Comparison of ENCODE assay signal across 1 cellular context in genomic region chr2:68245672-68246071, GRCh38.
TF ChIP-seq lines count a peak whose summit lies in the region.

No MANE protein-coding gene starts in this region.

TF ChIP-seq in GM12878, 131 proteins besides CTCF, POLR2A, EP300 and RAD21:
- TF ChIP-seq, protein P1, sequence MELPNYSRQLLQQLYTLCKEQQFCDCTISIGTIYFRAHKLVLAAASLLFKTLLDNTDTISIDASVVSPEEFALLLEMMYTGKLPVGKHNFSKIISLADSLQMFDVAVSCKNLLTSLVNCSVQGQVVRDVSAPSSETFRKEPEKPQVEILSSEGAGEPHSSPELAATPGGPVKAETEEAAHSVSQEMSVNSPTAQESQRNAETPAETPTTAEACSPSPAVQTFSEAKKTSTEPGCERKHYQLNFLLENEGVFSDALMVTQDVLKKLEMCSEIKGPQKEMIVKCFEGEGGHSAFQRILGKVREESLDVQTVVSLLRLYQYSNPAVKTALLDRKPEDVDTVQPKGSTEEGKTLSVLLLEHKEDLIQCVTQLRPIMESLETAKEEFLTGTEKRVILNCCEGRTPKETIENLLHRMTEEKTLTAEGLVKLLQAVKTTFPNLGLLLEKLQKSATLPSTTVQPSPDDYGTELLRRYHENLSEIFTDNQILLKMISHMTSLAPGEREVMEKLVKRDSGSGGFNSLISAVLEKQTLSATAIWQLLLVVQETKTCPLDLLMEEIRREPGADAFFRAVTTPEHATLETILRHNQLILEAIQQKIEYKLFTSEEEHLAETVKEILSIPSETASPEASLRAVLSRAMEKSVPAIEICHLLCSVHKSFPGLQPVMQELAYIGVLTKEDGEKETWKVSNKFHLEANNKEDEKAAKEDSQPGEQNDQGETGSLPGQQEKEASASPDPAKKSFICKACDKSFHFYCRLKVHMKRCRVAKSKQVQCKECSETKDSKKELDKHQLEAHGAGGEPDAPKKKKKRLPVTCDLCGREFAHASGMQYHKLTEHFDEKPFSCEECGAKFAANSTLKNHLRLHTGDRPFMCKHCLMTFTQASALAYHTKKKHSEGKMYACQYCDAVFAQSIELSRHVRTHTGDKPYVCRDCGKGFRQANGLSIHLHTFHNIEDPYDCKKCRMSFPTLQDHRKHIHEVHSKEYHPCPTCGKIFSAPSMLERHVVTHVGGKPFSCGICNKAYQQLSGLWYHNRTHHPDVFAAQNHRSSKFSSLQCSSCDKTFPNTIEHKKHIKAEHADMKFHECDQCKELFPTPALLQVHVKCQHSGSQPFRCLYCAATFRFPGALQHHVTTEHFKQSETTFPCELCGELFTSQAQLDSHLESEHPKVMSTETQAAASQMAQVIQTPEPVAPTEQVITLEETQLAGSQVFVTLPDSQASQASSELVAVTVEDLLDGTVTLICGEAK (IDR thresholded peaks at IDR 0.05; ENCODE audit: borderline replicate concordance), result no peak
- TF ChIP-seq, protein P2, sequence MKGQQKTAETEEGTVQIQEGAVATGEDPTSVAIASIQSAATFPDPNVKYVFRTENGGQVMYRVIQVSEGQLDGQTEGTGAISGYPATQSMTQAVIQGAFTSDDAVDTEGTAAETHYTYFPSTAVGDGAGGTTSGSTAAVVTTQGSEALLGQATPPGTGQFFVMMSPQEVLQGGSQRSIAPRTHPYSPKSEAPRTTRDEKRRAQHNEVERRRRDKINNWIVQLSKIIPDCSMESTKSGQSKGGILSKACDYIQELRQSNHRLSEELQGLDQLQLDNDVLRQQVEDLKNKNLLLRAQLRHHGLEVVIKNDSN (IDR thresholded peaks at IDR 0.05; ENCODE audit: borderline replicate concordance, extremely low read length, insufficient read depth, low read depth, low read length), result no peak
- TF ChIP-seq MYC (IDR thresholded peaks at IDR 0.05; ENCODE audit: insufficient read depth, insufficient read length, insufficient replicate concordance, low read length, severe bottlenecking) (no peak), DPF2 (IDR thresholded peaks at IDR 0.05) (no peak), ZBED1 (IDR thresholded peaks at IDR 0.05; ENCODE audit: borderline replicate concordance) (no peak), NKRF (conservative IDR thresholded peaks at IDR 0.05) (no peak), SUPT20H (IDR thresholded peaks at IDR 0.05; ENCODE audit: borderline replicate concordance, control insufficient read depth, low read depth, low read length) (no peak), CREM (IDR thresholded peaks at IDR 0.05; ENCODE audit: low read depth) (no peak), NR2F1 (conservative IDR thresholded peaks at IDR 0.05) (no peak)
TF ChIP-seq in GM12878: peak in this region for 0.
